13 cellular contexts compared by ENCODE assay signal in the genomic region with DNA sequence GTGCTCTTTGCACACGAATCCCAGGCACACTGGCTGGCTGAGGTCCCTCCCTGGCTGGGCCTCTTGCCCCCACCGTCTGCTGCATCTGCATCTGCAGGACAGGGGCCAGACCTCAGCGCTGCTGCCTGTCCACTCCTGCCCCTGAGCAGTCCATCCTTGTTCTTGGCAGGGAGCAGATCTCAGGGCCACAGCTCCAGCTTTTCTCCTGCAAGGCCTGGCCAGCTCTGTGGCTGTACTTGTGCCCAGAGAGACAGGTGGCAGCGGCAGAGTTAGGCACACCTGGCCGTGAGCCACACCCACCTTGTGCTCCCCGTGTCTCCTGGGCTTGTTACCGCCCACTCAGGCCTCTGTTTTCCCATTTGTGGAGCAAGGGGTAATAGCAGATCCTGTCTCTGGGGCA. TPM values are rescaled to one million over a fixed set of nuclear protein-coding genes. Genes with fewer than 3 reads are reported as not detected.
DNase-seq lines count a peak whose midpoint lies in the region; ATAC-seq and TF ChIP-seq lines count a peak whose summit lies in the region.
"Had no signal": no experiment of that assay in that cellular context is flagged by ENCODE, and none has a peak within 500 bp of the region (broad histone marks: within the 10 kb centered on the region; RNA-seq: fewer than 3 reads in every experiment).

No MANE protein-coding gene starts in this region.

- POLR2A ChIA-PET in AG04450 (lab: Yijun Ruan, JAX) (no interaction called here), WTC11 (lab: Charles Lee) (no interaction called here)

- no peak for DNase-seq in AG04450 (ENCODE audit: low read depth, low spot score)
- DNase-seq in NCI-H510A (lab: John Stamatoyannopoulos, UW), result peak; percentile 28
- no peak for DNase-seq in osteocyte (ENCODE audit: extremely low spot score, unreplicated experiment)
- no peak for DNase-seq in SW 1271 (lab: John Stamatoyannopoulos, UW)
- no peak for DNase-seq in WTC11 (ENCODE audit: low spot score)
- no peak for DNase-seq in adrenal gland
- DNase-seq: activated CD4-positive, alpha-beta T cell treated with anti-CD3 and anti-CD28 coated beads, Interleukin-2, amount 10 ng/mL, durations not matched to agents 7 days and 5 days; brain microvascular endothelial cell; EL had no signal

- WGBS in gastroesophageal sphincter (ENCODE audit: low coverage in 1 of 2), 2 donors, result 92% methylated on average over 4 of the region's 7 CpGs; no CpG with 5 or more reads in 1 of the 2 donors
- WGBS in adrenal gland, 4 donors, result 63 to 81% (median 67%) methylated on average over 3 to 7 of the region's 7 CpGs

- H3K27ac ChIP-seq in AG04450 (ENCODE audit: low read depth, low read length) (peak overlapping the region; percentile 11), gastroesophageal sphincter (peak overlapping the region in 3 of 4 donors; percentile 56 to 89 (median 78)), adrenal gland (peak overlapping the region in 1 of 5 donors; percentile 40)
- H3K27ac ChIP-seq: brain microvascular endothelial cell had no signal

- no peak for TF ChIP-seq EP300 in gastroesophageal sphincter (IDR thresholded peaks at IDR 0.05)

- H3K27me3 Mint-ChIP-seq in osteocyte (ENCODE audit: unreplicated experiment) (no peaks in the 10 kb centered on the region), WTC11 (ENCODE audit: low read depth) (no peaks in the 10 kb centered on the region)
- H3K27me3 Mint-ChIP-seq: activated T-helper 17 cell treated with anti-CD3 and anti-CD28 coated beads, Interleukin-2, amount 50 U/mL, for 72 hours had no signal

- intact Hi-C loops in adrenal gland (cut with DNase I), result no loop called here

- TF ChIP-seq POLR2A in gastroesophageal sphincter (IDR thresholded peaks at IDR 0.05) (no peak), adrenal gland (IDR thresholded peaks at IDR 0.05) (no peak)

- no peaks in the 10 kb centered on the region for H3K27me3 ChIP-seq in AG04450 (ENCODE audit: control insufficient read depth, insufficient read depth, low read length)
- H3K27me3 ChIP-seq in gastroesophageal sphincter, result no peaks in the 10 kb centered on the region
- H3K27me3 ChIP-seq in adrenal gland, result no peaks in the 10 kb centered on the region
- H3K27me3 ChIP-seq: brain microvascular endothelial cell had no signal

- H3K4me3 Mint-ChIP-seq in osteocyte (ENCODE audit: unreplicated experiment), result no peak overlapping the region
- H3K4me3 Mint-ChIP-seq in WTC11, result no peak overlapping the region
- H3K4me3 Mint-ChIP-seq: activated CD4-positive, alpha-beta T cell treated with anti-CD3 and anti-CD28 coated beads, Interleukin-2, amount 10 ng/mL, durations not matched to agents 7 days and 5 days; activated T-helper 17 cell treated with anti-CD3 and anti-CD28 coated beads, Interleukin-2, amount 50 U/mL, for 72 hours had no signal

- ATAC-seq in gastroesophageal sphincter, result no peak
- no peak for ATAC-seq in HG02884 (IDR thresholded peaks at IDR 0.05; ENCODE audit: unreplicated experiment)
- no peak for ATAC-seq in WTC11
- ATAC-seq: activated T-helper 17 cell treated with anti-CD3 and anti-CD28 coated beads, Interleukin-2, amount 50 U/mL, for 72 hours; HCT116 had no signal

- H3K9me3 ChIP-seq in AG04450 (ENCODE audit: control insufficient read depth, insufficient read depth, low read length) (no peaks in the 10 kb centered on the region), gastroesophageal sphincter (no peaks in the 10 kb centered on the region), adrenal gland (replicated peaks in 1 of 3) (no peaks in the 10 kb centered on the region)

- H3K36me3 ChIP-seq in gastroesophageal sphincter (no peaks in the 10 kb centered on the region), adrenal gland (replicated peaks in 1 of 2) (no peaks in the 10 kb centered on the region)

- CTCF ChIA-PET in AG04450 (lab: Charles Lee), result no interaction called here
- CTCF ChIA-PET in WTC11 (lab: Charles Lee), result interaction anchor here (0.7 to 1.4 kb wide), 2 partner anchors 9 to 231 kb away, joined by 3 read pairs; no protein-coding TSS in a partner anchor

- H3K4me1 Mint-ChIP-seq in osteocyte (ENCODE audit: unreplicated experiment) (peaks cover 80% of the 10 kb centered on the region), WTC11 (peaks cover 7% of the 10 kb centered on the region)
- H3K4me1 Mint-ChIP-seq: activated CD4-positive, alpha-beta T cell treated with anti-CD3 and anti-CD28 coated beads, Interleukin-2, amount 10 ng/mL, durations not matched to agents 7 days and 5 days; activated T-helper 17 cell treated with anti-CD3 and anti-CD28 coated beads, Interleukin-2, amount 50 U/mL, for 72 hours had no signal

- H3K4me3 ChIP-seq in AG04450 (ENCODE audit: low read depth, low read length) (no peak overlapping the region), gastroesophageal sphincter (no peak overlapping the region), adrenal gland (no peak overlapping the region)

- no peak for TF ChIP-seq CTCF in AG04450 (IDR thresholded peaks at IDR 0.05; ENCODE audit: low read depth, low read length)
- TF ChIP-seq CTCF in gastroesophageal sphincter (IDR thresholded peaks at IDR 0.05), result no peak
- TF ChIP-seq CTCF in osteocyte (IDR thresholded peaks at IDR 0.05), result no peak
- TF ChIP-seq CTCF in WTC11 (IDR thresholded peaks at IDR 0.05), result no peak
- no peak for TF ChIP-seq CTCF in adrenal gland (IDR thresholded peaks at IDR 0.05)

- peak overlapping the region; percentile 73 for H3K27ac Mint-ChIP-seq in osteocyte (ENCODE audit: unreplicated experiment)
- H3K27ac Mint-ChIP-seq in WTC11, result no peak overlapping the region
- H3K27ac Mint-ChIP-seq: activated CD4-positive, alpha-beta T cell treated with anti-CD3 and anti-CD28 coated beads, Interleukin-2, amount 10 ng/mL, durations not matched to agents 7 days and 5 days; activated T-helper 17 cell treated with anti-CD3 and anti-CD28 coated beads, Interleukin-2, amount 50 U/mL, for 72 hours had no signal

- H3K36me3 Mint-ChIP-seq in osteocyte (ENCODE audit: unreplicated experiment), result peaks cover 7% of the 10 kb centered on the region
- no peaks in the 10 kb centered on the region for H3K36me3 Mint-ChIP-seq in WTC11

- H3K4me1 ChIP-seq in gastroesophageal sphincter (peaks cover 0 to 98% (median 35%) of the 10 kb centered on the region in 3 donors), adrenal gland (replicated peaks in 1 of 2) (peaks cover 3 to 18% of the 10 kb centered on the region in 2 donors)

- H3K9me3 Mint-ChIP-seq in osteocyte (ENCODE audit: unreplicated experiment), result no peaks in the 10 kb centered on the region
- no peaks in the 10 kb centered on the region for H3K9me3 Mint-ChIP-seq in WTC11
- H3K9me3 Mint-ChIP-seq: activated CD4-positive, alpha-beta T cell treated with anti-CD3 and anti-CD28 coated beads, Interleukin-2, amount 10 ng/mL, durations not matched to agents 7 days and 5 days; activated T-helper 17 cell treated with anti-CD3 and anti-CD28 coated beads, Interleukin-2, amount 50 U/mL, for 72 hours had no signal

TF ChIP-seq in WTC11, 78 proteins besides CTCF, POLR2A, EP300 and RAD21:
- TF ChIP-seq, protein P1, sequence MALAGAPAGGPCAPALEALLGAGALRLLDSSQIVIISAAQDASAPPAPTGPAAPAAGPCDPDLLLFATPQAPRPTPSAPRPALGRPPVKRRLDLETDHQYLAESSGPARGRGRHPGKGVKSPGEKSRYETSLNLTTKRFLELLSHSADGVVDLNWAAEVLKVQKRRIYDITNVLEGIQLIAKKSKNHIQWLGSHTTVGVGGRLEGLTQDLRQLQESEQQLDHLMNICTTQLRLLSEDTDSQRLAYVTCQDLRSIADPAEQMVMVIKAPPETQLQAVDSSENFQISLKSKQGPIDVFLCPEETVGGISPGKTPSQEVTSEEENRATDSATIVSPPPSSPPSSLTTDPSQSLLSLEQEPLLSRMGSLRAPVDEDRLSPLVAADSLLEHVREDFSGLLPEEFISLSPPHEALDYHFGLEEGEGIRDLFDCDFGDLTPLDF (CRISPR knock-in tag; IDR thresholded peaks at IDR 0.05), result no peak
- TF ChIP-seq ZNF671 (CRISPR knock-in tag; IDR thresholded peaks at IDR 0.05), result no peak
- no peak for TF ChIP-seq JUN (CRISPR knock-in tag; IDR thresholded peaks at IDR 0.05)
- TF ChIP-seq ZNF396 (CRISPR knock-in tag; IDR thresholded peaks at IDR 0.05; ENCODE audit: borderline replicate concordance), result no peak
- TF ChIP-seq SMAD3 (CRISPR knock-in tag; IDR thresholded peaks at IDR 0.05; ENCODE audit: borderline replicate concordance), result no peak

RNA-seq across cellular contexts. Expression of gene NEK6, which starts 13.9 kb away (rescaled TPM):
- polyA plus RNA-seq in AG04450 (2011; rRNA removed), result 128 and 163 TPM in 2 replicates
- polyA minus RNA-seq in AG04450 (2011; rRNA and poly(A)+ RNA removed), result 189 and 242 TPM in 2 replicates
- total RNA-seq in gastroesophageal sphincter, result 10 to 100 TPM; 13.2 to 31.7 (median 19.3) TPM
- total RNA-seq in osteocyte, result 111 and 115 TPM in 2 replicates
- 19.2 to 23.0 TPM (median 21.4 TPM) in 3 replicates for total RNA-seq in WTC11 (2021)
- total RNA-seq in adrenal gland, result 10 to 100 TPM in 7 of 8 donors, 1 to 10 TPM in 1; 6.6 to 27.2 (median 20.5) TPM
- 1 to 10 TPM; 4.0 to 8.5 (median 8.3) TPM for polyA plus RNA-seq in adrenal gland
